In the genomic region with DNA sequence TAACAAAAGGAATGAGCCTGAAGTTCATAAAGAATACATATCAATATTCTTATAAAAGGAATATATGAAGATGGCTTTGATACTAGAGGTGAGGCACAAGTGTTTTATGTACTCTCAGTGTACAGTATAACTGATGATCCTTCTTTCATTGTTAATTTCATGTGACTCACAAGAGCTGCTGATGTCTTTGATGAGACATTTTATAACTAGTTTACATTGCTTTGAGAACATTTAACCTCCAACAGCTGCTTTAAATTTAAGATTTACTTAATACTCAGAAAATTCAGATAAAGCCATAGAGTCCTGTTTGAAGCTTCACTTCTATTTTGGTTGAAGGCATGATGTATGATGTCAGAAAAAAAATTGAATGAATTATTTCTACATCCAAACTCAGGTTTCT, we compare ENCODE assay signal across 24 cellular contexts.
"Had no signal": no experiment of that assay in that cellular context is flagged by ENCODE, and none has a peak within 500 bp of the region (broad histone marks: within the 10 kb centered on the region; RNA-seq: fewer than 3 reads in every experiment).

No MANE protein-coding gene starts in this region.

- H3K4me3 Mint-ChIP-seq: activated CD4-positive, alpha-beta T cell treated with anti-CD3 and anti-CD28 coated beads, Interleukin-2, amount 10 ng/mL, durations not matched to agents 24 days and 14 days; activated CD8-positive, alpha-beta T cell treated with anti-CD3 and anti-CD28 coated beads for 36 hours; activated naive CD4-positive, alpha-beta T cell treated with anti-CD3 and anti-CD28 coated beads, Interleukin-2, amount 10 ng/mL, durations not matched to agents 7 days and 5 days; activated naive CD8-positive, alpha-beta T cell treated with anti-CD3 and anti-CD28 coated beads, Interleukin-2, amount 50 U/mL, for 24 hours; activated T-cell treated with anti-CD3 and anti-CD28 coated beads, Interleukin-2, amount 50 U/mL, for 4 hours; endodermal cell; naive thymus-derived CD8-positive, alpha-beta T cell; stimulated activated naive CD8-positive, alpha-beta T cell treated with anti-CD3 and anti-CD28 coated beads, Interleukin-15, amount 100 ng/mL, for 72 hours had no signal

- H3K4me3 ChIP-seq: colonic mucosa, psoas muscle, suprapubic skin, transverse colon, uterus had no signal

- H3K4me1 Mint-ChIP-seq: activated naive CD4-positive, alpha-beta T cell treated with anti-CD3 and anti-CD28 coated beads, Interleukin-2, amount 10 ng/mL, durations not matched to agents 7 days and 5 days; activated naive CD8-positive, alpha-beta T cell treated with anti-CD3 and anti-CD28 coated beads, Interleukin-2, amount 50 U/mL, for 24 hours; stimulated activated naive CD8-positive, alpha-beta T cell treated with anti-CD3 and anti-CD28 coated beads, Interleukin-15, amount 100 ng/mL, for 72 hours had no signal

- H3K27me3 Mint-ChIP-seq: activated CD4-positive, alpha-beta T cell treated with anti-CD3 and anti-CD28 coated beads, Interleukin-2, amount 10 ng/mL, durations not matched to agents 24 days and 14 days; activated CD8-positive, alpha-beta T cell treated with anti-CD3 and anti-CD28 coated beads for 36 hours; activated naive CD4-positive, alpha-beta T cell treated with anti-CD3 and anti-CD28 coated beads, Interleukin-2, amount 10 ng/mL, durations not matched to agents 7 days and 5 days; activated naive CD8-positive, alpha-beta T cell treated with anti-CD3 and anti-CD28 coated beads, Interleukin-2, amount 50 U/mL, for 24 hours; naive thymus-derived CD8-positive, alpha-beta T cell; stimulated activated naive CD8-positive, alpha-beta T cell treated with anti-CD3 and anti-CD28 coated beads, Interleukin-15, amount 100 ng/mL, for 72 hours had no signal

- H3K9me3 ChIP-seq: colonic mucosa, psoas muscle, suprapubic skin, transverse colon, uterus had no signal

- H3K9me3 Mint-ChIP-seq: activated CD4-positive, alpha-beta T cell treated with anti-CD3 and anti-CD28 coated beads, Interleukin-2, amount 10 ng/mL, durations not matched to agents 24 days and 14 days; activated CD8-positive, alpha-beta T cell treated with anti-CD3 and anti-CD28 coated beads for 36 hours; activated naive CD4-positive, alpha-beta T cell treated with anti-CD3 and anti-CD28 coated beads, Interleukin-2, amount 10 ng/mL, durations not matched to agents 7 days and 5 days; activated naive CD8-positive, alpha-beta T cell treated with anti-CD3 and anti-CD28 coated beads, Interleukin-2, amount 50 U/mL, for 24 hours; activated T-cell treated with anti-CD3 and anti-CD28 coated beads, Interleukin-2, amount 50 U/mL, for 4 hours; endodermal cell; naive thymus-derived CD8-positive, alpha-beta T cell; stimulated activated naive CD8-positive, alpha-beta T cell treated with anti-CD3 and anti-CD28 coated beads, Interleukin-15, amount 100 ng/mL, for 72 hours had no signal

- H3K27ac Mint-ChIP-seq: activated CD4-positive, alpha-beta T cell treated with anti-CD3 and anti-CD28 coated beads, Interleukin-2, amount 10 ng/mL, durations not matched to agents 24 days and 14 days; activated CD8-positive, alpha-beta T cell treated with anti-CD3 and anti-CD28 coated beads for 36 hours; activated naive CD4-positive, alpha-beta T cell treated with anti-CD3 and anti-CD28 coated beads, Interleukin-2, amount 10 ng/mL, durations not matched to agents 7 days and 5 days; activated naive CD8-positive, alpha-beta T cell treated with anti-CD3 and anti-CD28 coated beads, Interleukin-2, amount 50 U/mL, for 24 hours; endodermal cell; stimulated activated naive CD8-positive, alpha-beta T cell treated with anti-CD3 and anti-CD28 coated beads, Interleukin-15, amount 100 ng/mL, for 72 hours had no signal

- H3K27me3 ChIP-seq: brain microvascular endothelial cell, colonic mucosa, suprapubic skin, transverse colon, uterus had no signal

- H3K36me3 ChIP-seq: colonic mucosa, uterus had no signal

- ATAC-seq: activated CD8-positive, alpha-beta T cell treated with anti-CD3 and anti-CD28 coated beads for 36 hours; activated naive CD8-positive, alpha-beta T cell treated with anti-CD3 and anti-CD28 coated beads, Interleukin-2, amount 50 U/mL, for 24 hours; activated T-cell treated with anti-CD3 and anti-CD28 coated beads, Interleukin-2, amount 50 U/mL, for 4 hours; left ventricle myocardium superior; naive thymus-derived CD8-positive, alpha-beta T cell; psoas muscle; right cardiac atrium; stimulated activated naive CD8-positive, alpha-beta T cell treated with anti-CD3 and anti-CD28 coated beads, Interleukin-15, amount 100 ng/mL, for 72 hours had no signal

- H3K4me1 ChIP-seq: colonic mucosa, psoas muscle, suprapubic skin, transverse colon, uterus had no signal

- H3K27ac ChIP-seq: brain microvascular endothelial cell, colonic mucosa, epithelial cell of prostate, psoas muscle, suprapubic skin, transverse colon, uterus had no signal

- DNase-seq: activated CD4-positive, alpha-beta T cell treated with anti-CD3 and anti-CD28 coated beads, Interleukin-2, amount 10 ng/mL, durations not matched to agents 24 days and 14 days; activated CD8-positive, alpha-beta memory T cell treated with anti-CD3 and anti-CD28 coated beads, Interleukin-2, amount 50 U/mL, for 4 hours; activated CD8-positive, alpha-beta T cell treated with anti-CD3 and anti-CD28 coated beads for 36 hours; activated effector memory CD4-positive, alpha-beta T cell treated with Interleukin-2 at 50 U/mL for 16 hours; activated naive CD4-positive, alpha-beta T cell treated with anti-CD3 and anti-CD28 coated beads, Interleukin-2, amount 10 ng/mL, durations not matched to agents 7 days and 5 days; activated naive CD8-positive, alpha-beta T cell treated with anti-CD3 and anti-CD28 coated beads, Interleukin-2, amount 50 U/mL, for 24 hours; activated T-cell treated with anti-CD3 and anti-CD28 coated beads, Interleukin-2, amount 50 U/mL, for 4 hours; aorta; brain microvascular endothelial cell; central memory CD4-positive, alpha-beta T cell; colonic mucosa; endodermal cell; left ventricle myocardium superior; naive thymus-derived CD8-positive, alpha-beta T cell; psoas muscle; right cardiac atrium; small intestine; stimulated activated CD4-positive, alpha-beta T cell treated with anti-CD3 and anti-CD28 coated beads, Interleukin-15, amount 100 ng/mL, for 24 hours; stimulated activated CD4-positive, alpha-beta T cell treated with anti-CD3 and anti-CD28 coated beads, Interleukin-2, amount 100 ng/mL, for 48 hours; stimulated activated naive CD8-positive, alpha-beta T cell treated with anti-CD3 and anti-CD28 coated beads, Interleukin-15, amount 100 ng/mL, for 72 hours; transverse colon; uterus had no signal
